In the genomic region with DNA sequence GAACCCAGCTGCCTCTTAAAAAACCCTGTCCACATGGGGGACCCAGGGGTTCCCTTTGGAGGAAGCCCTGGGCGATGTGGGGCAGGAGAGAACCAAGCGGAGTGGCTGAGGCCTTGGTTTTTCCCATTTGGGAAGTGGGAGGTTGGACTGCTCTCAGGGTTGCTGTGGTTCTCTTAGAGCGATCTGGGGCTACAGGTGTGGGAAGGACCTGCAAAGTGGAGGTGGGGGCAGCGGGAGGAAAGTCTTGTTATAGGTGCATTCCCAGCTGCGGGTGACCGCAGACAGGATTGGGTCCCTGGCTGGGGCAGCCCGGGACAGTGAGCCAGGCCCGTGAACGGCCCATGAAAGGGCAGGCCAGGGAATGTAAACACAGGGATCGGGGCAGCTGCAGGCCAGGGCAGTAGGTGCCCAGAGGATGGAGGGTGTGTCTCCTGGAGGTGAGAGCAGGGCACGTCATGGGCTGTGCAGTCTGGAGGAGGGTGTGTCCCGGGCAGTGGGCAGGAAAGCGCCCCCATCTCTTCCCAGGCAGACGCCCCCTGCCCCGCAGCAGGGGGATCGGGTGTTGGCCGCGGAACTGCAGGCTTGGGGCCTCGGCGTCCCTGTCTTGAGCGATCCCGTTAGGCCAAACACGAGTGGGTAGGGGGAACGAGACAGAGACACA, we compare ENCODE assay signal across 1 cellular context.
TF ChIP-seq lines count a peak whose summit lies in the region.

No MANE protein-coding gene starts in this region.

TF ChIP-seq in A549, 52 proteins besides CTCF, POLR2A, EP300 and RAD21 (continued from another document):
- no peak for TF ChIP-seq ZNF302 (CRISPR knock-in tag; IDR thresholded peaks at IDR 0.05)
- TF ChIP-seq JUN (IDR thresholded peaks at IDR 0.05): no peak
- TF ChIP-seq MAX (IDR thresholded peaks at IDR 0.05): no peak
- TF ChIP-seq, protein P1, sequence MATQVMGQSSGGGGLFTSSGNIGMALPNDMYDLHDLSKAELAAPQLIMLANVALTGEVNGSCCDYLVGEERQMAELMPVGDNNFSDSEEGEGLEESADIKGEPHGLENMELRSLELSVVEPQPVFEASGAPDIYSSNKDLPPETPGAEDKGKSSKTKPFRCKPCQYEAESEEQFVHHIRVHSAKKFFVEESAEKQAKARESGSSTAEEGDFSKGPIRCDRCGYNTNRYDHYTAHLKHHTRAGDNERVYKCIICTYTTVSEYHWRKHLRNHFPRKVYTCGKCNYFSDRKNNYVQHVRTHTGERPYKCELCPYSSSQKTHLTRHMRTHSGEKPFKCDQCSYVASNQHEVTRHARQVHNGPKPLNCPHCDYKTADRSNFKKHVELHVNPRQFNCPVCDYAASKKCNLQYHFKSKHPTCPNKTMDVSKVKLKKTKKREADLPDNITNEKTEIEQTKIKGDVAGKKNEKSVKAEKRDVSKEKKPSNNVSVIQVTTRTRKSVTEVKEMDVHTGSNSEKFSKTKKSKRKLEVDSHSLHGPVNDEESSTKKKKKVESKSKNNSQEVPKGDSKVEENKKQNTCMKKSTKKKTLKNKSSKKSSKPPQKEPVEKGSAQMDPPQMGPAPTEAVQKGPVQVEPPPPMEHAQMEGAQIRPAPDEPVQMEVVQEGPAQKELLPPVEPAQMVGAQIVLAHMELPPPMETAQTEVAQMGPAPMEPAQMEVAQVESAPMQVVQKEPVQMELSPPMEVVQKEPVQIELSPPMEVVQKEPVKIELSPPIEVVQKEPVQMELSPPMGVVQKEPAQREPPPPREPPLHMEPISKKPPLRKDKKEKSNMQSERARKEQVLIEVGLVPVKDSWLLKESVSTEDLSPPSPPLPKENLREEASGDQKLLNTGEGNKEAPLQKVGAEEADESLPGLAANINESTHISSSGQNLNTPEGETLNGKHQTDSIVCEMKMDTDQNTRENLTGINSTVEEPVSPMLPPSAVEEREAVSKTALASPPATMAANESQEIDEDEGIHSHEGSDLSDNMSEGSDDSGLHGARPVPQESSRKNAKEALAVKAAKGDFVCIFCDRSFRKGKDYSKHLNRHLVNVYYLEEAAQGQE (IDR thresholded peaks at IDR 0.05): no peak
- no peak for TF ChIP-seq HOXB5 (CRISPR knock-in tag; IDR thresholded peaks at IDR 0.05)
- no peak for TF ChIP-seq EHMT2 (IDR thresholded peaks at IDR 0.05; ENCODE audit: low read depth)
- TF ChIP-seq, protein P2, sequence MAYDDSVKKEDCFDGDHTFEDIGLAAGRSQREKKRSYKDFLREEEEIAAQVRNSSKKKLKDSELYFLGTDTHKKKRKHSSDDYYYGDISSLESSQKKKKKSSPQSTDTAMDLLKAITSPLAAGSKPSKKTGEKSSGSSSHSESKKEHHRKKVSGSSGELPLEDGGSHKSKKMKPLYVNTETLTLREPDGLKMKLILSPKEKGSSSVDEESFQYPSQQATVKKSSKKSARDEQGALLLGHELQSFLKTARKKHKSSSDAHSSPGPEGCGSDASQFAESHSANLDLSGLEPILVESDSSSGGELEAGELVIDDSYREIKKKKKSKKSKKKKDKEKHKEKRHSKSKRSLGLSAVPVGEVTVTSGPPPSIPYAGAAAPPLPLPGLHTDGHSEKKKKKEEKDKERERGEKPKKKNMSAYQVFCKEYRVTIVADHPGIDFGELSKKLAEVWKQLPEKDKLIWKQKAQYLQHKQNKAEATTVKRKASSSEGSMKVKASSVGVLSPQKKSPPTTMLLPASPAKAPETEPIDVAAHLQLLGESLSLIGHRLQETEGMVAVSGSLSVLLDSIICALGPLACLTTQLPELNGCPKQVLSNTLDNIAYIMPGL (CRISPR knock-in tag; IDR thresholded peaks at IDR 0.05; ENCODE audit: borderline replicate concordance): no peak
- TF ChIP-seq, protein P3, sequence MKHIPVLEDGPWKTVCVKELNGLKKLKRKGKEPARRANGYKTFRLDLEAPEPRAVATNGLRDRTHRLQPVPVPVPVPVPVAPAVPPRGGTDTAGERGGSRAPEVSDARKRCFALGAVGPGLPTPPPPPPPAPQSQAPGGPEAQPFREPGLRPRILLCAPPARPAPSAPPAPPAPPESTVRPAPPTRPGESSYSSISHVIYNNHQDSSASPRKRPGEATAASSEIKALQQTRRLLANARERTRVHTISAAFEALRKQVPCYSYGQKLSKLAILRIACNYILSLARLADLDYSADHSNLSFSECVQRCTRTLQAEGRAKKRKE (CRISPR knock-in tag; IDR thresholded peaks at IDR 0.05; ENCODE audit: low read depth): no peak
- TF ChIP-seq BHLHE40 (IDR thresholded peaks at IDR 0.05; ENCODE audit: low read depth, low read length): no peak
- TF ChIP-seq NR3C1 (IDR thresholded peaks at IDR 0.05): no peak
- no peak for TF ChIP-seq CBX8 (IDR thresholded peaks at IDR 0.05)
